8 cellular contexts compared by ENCODE assay signal in genomic region chr2:74653985-74654882, GRCh38. TPM values are rescaled to one million over a fixed set of nuclear protein-coding genes. Genes with fewer than 3 reads are reported as not detected.
DNase-seq lines count a peak whose midpoint lies in the region; ATAC-seq and TF ChIP-seq lines count a peak whose summit lies in the region.

Gene SEMA4F (plus strand): TSS chr2:74654247. CDS start chr2:74654377, 130 bp downstream.

- peak; percentile 100 for ATAC-seq in GM18505 (IDR thresholded peaks at IDR 0.05; ENCODE audit: unreplicated experiment)
- peak; percentile 100 for ATAC-seq in HG02970 (IDR thresholded peaks at IDR 0.05; ENCODE audit: low FRiP score, unreplicated experiment)

- TF ChIP-seq CTCF in astrocyte of the cerebellum (IDR thresholded peaks at IDR 0.05; ENCODE audit: low read depth, low read length, missing control alignments): no peak

- in situ Hi-C loops in astrocyte of the cerebellum (cut with HindIII; ENCODE audit: low sequenced_read_pairs): no loop called here

- peak within 1 kb of the TSS; percentile 58 for H3K4me3 ChIP-seq in astrocyte of the cerebellum (ENCODE audit: low read depth, low read length)

- TF ChIP-seq POLR2A in GM18505 (IDR thresholded peaks at IDR 0.05; ENCODE audit: borderline replicate concordance, extremely low read depth, insufficient read depth, insufficient read length): peak; percentile 59

- peak; percentile 89 for DNase-seq in NCI-H187 treated with DMSO at 0.1 percent for 48 hours (lab: John Stamatoyannopoulos, UW)
- DNase-seq in T-helper 22 cell (ENCODE audit: low read depth): peak; percentile 90
- DNase-seq in astrocyte of the cerebellum (ENCODE audit: low read depth): peak; percentile 82
- peak; percentile 99 for DNase-seq in hepatic stellate cell (ENCODE audit: low spot score)
- peak; percentile 90 for DNase-seq in renal cortical epithelial cell (ENCODE audit: low read depth)
- DNase-seq in GF-D8 (lab: John Stamatoyannopoulos, UW): no peak

RNA-seq across cellular contexts. Expression of gene SEMA4F, which starts in this region (rescaled TPM):
- 7.5 and 10.6 TPM in 2 replicates for total RNA-seq in renal cortical epithelial cell
